27 cellular contexts compared by ENCODE assay signal in genomic region chr20:16219182-16219581, GRCh38.
"Had no signal": no experiment of that assay in that cellular context is flagged by ENCODE, and none has a peak within 500 bp of the region (broad histone marks: within the 10 kb centered on the region; RNA-seq: fewer than 3 reads in every experiment).

No MANE protein-coding gene starts in this region.

- H3K4me1 Mint-ChIP-seq: stimulated activated effector memory CD8-positive, alpha-beta T cell treated with anti-CD3 and anti-CD28 coated beads, Interleukin-12 subunit alpha, Interleukin-12 subunit beta, amount 100 ng/mL, for 72 hours; stimulated activated naive CD8-positive, alpha-beta T cell treated with anti-CD3 and anti-CD28 coated beads, Interleukin-15, amount 100 ng/mL, for 72 hours had no signal

- H3K9me3 Mint-ChIP-seq: stimulated activated naive CD8-positive, alpha-beta T cell treated with anti-CD3 and anti-CD28 coated beads, Interleukin-15, Interleukin-2, amounts not matched to agents 100 ng/mL and 50 ng/mL, for 24 hours had no signal

- H3K9me3 ChIP-seq: stomach, suprapubic skin, testis, thoracic aorta, thyroid gland, tibial artery, transverse colon, upper lobe of left lung, upper lobe of right lung, uterus, vagina had no signal

- H3K27me3 Mint-ChIP-seq: stimulated activated naive B cell treated with anti-CD40 and anti-IgM and Interleukin-4, amounts not matched to agents 10 μg/mL and 1 μg/mL and 100 μg/mL, for 72 hours; stimulated activated naive CD8-positive, alpha-beta T cell treated with anti-CD3 and anti-CD28 coated beads, Interleukin-15, amount 100 ng/mL, for 72 hours; stimulated activated naive CD8-positive, alpha-beta T cell treated with anti-CD3 and anti-CD28 coated beads, Interleukin-15, Interleukin-2, amounts not matched to agents 100 ng/mL and 50 ng/mL, for 24 hours; type B pancreatic cell had no signal

- DNase-seq: stimulated activated CD4-positive, alpha-beta T cell treated with anti-CD3 and anti-CD28 coated beads, Interleukin-2, amount 100 ng/mL, for 48 hours; stimulated activated CD4-positive, alpha-beta T cell treated with anti-CD3 and anti-CD28 coated beads, Interleukin-4, amount 100 ng/mL, for 1 hour; stimulated activated CD4-positive, alpha-beta T cell treated with anti-CD3 and anti-CD28 coated beads, Interleukin-4, amount 100 ng/mL, for 24 hours; stimulated activated CD4-positive, alpha-beta T cell treated with anti-CD3 and anti-CD28 coated beads, Interleukin-4, amount 100 ng/mL, for 4 hours; stimulated activated CD8-positive, alpha-beta memory T cell treated with anti-CD3 and anti-CD28 coated beads, Interleukin-4, amount 100 ng/mL, for 48 hours; stimulated activated naive B cell treated with anti-CD40 and anti-IgM and Interleukin-4, amounts not matched to agents 10 μg/mL and 1 μg/mL and 100 μg/mL, for 72 hours; stimulated activated naive CD4-positive, alpha-beta T cell; stimulated activated naive CD4-positive, alpha-beta T cell treated with Interleukin-2 at 50 U/mL for 16 hours; stimulated activated naive CD8-positive, alpha-beta T cell treated with anti-CD3 and anti-CD28 coated beads, Interleukin-15, amount 100 ng/mL, for 72 hours; stimulated activated naive CD8-positive, alpha-beta T cell treated with anti-CD3 and anti-CD28 coated beads, Interleukin-15, Interleukin-2, amounts not matched to agents 100 U/mL and 50 U/mL, for 24 hours; stomach; substantia nigra; testis; thyroid gland; tibial artery; transverse colon; trophoblast cell; upper lobe of left lung; upper lobe of right lung; uterus had no signal

- ATAC-seq: stimulated activated effector memory CD8-positive, alpha-beta T cell treated with anti-CD3 and anti-CD28 coated beads, Interleukin-12 subunit alpha, Interleukin-12 subunit beta, amount 100 ng/mL, for 72 hours; stimulated activated naive B cell treated with anti-CD40 and anti-IgM and Interleukin-4, amounts not matched to agents 10 μg/mL and 1 μg/mL and 100 μg/mL, for 72 hours; stimulated activated naive CD8-positive, alpha-beta T cell treated with anti-CD3 and anti-CD28 coated beads, Interleukin-15, amount 100 ng/mL, for 72 hours; stimulated activated naive CD8-positive, alpha-beta T cell treated with anti-CD3 and anti-CD28 coated beads, Interleukin-15, Interleukin-2, amounts not matched to agents 100 U/mL and 50 U/mL, for 24 hours; upper lobe of right lung had no signal

- H3K4me3 ChIP-seq: stomach, suprapubic skin, testis, thoracic aorta, thyroid gland, tibial artery, tibial nerve, transverse colon, upper lobe of left lung, upper lobe of right lung, uterus, vagina had no signal

- H3K4me1 ChIP-seq: stomach, suprapubic skin, testis, tibial artery, transverse colon, upper lobe of left lung, upper lobe of right lung, uterus, vagina had no signal

- H3K36me3 ChIP-seq: stomach, suprapubic skin, thoracic aorta, thyroid gland, tibial artery, tibial nerve, transverse colon, upper lobe of left lung, upper lobe of right lung, uterus, vagina had no signal

- H3K27me3 ChIP-seq: stomach, suprapubic skin, testis, thyroid gland, tibial artery, tibial nerve, transverse colon, upper lobe of left lung, upper lobe of right lung, uterus, vagina had no signal

- H3K27ac Mint-ChIP-seq: stimulated activated effector memory CD8-positive, alpha-beta T cell treated with anti-CD3 and anti-CD28 coated beads, Interleukin-12 subunit alpha, Interleukin-12 subunit beta, amount 100 ng/mL, for 72 hours; stimulated activated naive CD8-positive, alpha-beta T cell treated with anti-CD3 and anti-CD28 coated beads, Interleukin-15, amount 100 ng/mL, for 72 hours; stimulated activated naive CD8-positive, alpha-beta T cell treated with anti-CD3 and anti-CD28 coated beads, Interleukin-15, Interleukin-2, amounts not matched to agents 100 ng/mL and 50 ng/mL, for 24 hours; type B pancreatic cell had no signal

- H3K4me3 Mint-ChIP-seq: stimulated activated effector memory CD8-positive, alpha-beta T cell treated with anti-CD3 and anti-CD28 coated beads, Interleukin-12 subunit alpha, Interleukin-12 subunit beta, amount 100 ng/mL, for 72 hours; stimulated activated naive B cell treated with anti-CD40 and anti-IgM and Interleukin-4, amounts not matched to agents 10 μg/mL and 1 μg/mL and 100 μg/mL, for 72 hours; stimulated activated naive CD8-positive, alpha-beta T cell treated with anti-CD3 and anti-CD28 coated beads, Interleukin-15, amount 100 ng/mL, for 72 hours; stimulated activated naive CD8-positive, alpha-beta T cell treated with anti-CD3 and anti-CD28 coated beads, Interleukin-15, Interleukin-2, amounts not matched to agents 100 ng/mL and 50 ng/mL, for 24 hours; type B pancreatic cell had no signal

- H3K36me3 Mint-ChIP-seq: stimulated activated effector memory CD8-positive, alpha-beta T cell treated with anti-CD3 and anti-CD28 coated beads, Interleukin-12 subunit alpha, Interleukin-12 subunit beta, amount 100 ng/mL, for 72 hours; type B pancreatic cell had no signal

- H3K27ac ChIP-seq: stomach, suprapubic skin, testis, thoracic aorta, thyroid gland, tibial artery, tibial nerve, transverse colon, upper lobe of left lung, upper lobe of right lung, uterus, vagina had no signal
